1 cellular context compared by ENCODE assay signal in genomic region chr21:33914188-33914587, GRCh38.
TF ChIP-seq lines count a peak whose summit lies in the region.

No MANE protein-coding gene starts in this region.

TF ChIP-seq in HepG2, 621 proteins besides CTCF, POLR2A, EP300 and RAD21 (continued from another document):
- TF ChIP-seq NFYB (CRISPR knock-in tag; IDR thresholded peaks at IDR 0.05) (no peak), ZSCAN20 (CRISPR knock-in tag; IDR thresholded peaks at IDR 0.05; ENCODE audit: borderline replicate concordance) (no peak), MED13 (CRISPR knock-in tag; IDR thresholded peaks at IDR 0.05) (no peak), HDAC1 (CRISPR knock-in tag; IDR thresholded peaks at IDR 0.05) (no peak), ZNF558 (CRISPR knock-in tag; IDR thresholded peaks at IDR 0.05; ENCODE audit: borderline replicate concordance) (no peak), DPF2 (CRISPR knock-in tag; IDR thresholded peaks at IDR 0.05; ENCODE audit: borderline replicate concordance, low read depth) (no peak), SP2 (CRISPR knock-in tag; IDR thresholded peaks at IDR 0.05) (no peak), RFX3 (CRISPR knock-in tag; IDR thresholded peaks at IDR 0.05) (no peak), ZNF710 (CRISPR knock-in tag; IDR thresholded peaks at IDR 0.05; ENCODE audit: borderline replicate concordance) (no peak), ZNF678 (CRISPR knock-in tag; IDR thresholded peaks at IDR 0.05) (no peak), JDP2 (CRISPR knock-in tag; IDR thresholded peaks at IDR 0.05; ENCODE audit: borderline replicate concordance) (no peak), ZNF629 (CRISPR knock-in tag; conservative IDR thresholded peaks at IDR 0.05) (no peak)
